Comparison of ENCODE assay signal across 28 cellular contexts in genomic region chr19:14487370-14488125, GRCh38. TPM values are rescaled to one million over a fixed set of nuclear protein-coding genes. Genes with fewer than 3 reads are reported as not detected.
"Had no signal": no experiment of that assay in that cellular context is flagged by ENCODE, and none has a peak within 500 bp of the region (broad histone marks: within the 10 kb centered on the region; RNA-seq: fewer than 3 reads in every experiment).

No MANE protein-coding gene starts in this region.

- ATAC-seq: activated CD4-positive, alpha-beta T cell treated with anti-CD3 and anti-CD28 coated beads for 36 hours; activated T-helper 17 cell treated with anti-CD3 and anti-CD28 coated beads, Interleukin-2, amount 50 U/mL, for 72 hours; esophagus mucosa; naive thymus-derived CD4-positive, alpha-beta T cell; psoas muscle; stimulated activated effector memory CD8-positive, alpha-beta T cell treated with anti-CD3 and anti-CD28 coated beads, Interleukin-12 subunit alpha, Interleukin-12 subunit beta, amount 100 ng/mL, for 72 hours had no signal

- H3K4me2 ChIP-seq: hepatocyte had no signal

- FAIRE-seq: astrocyte, endothelial cell of umbilical vein, urothelium cell line had no signal

- DNase-seq: activated B cell treated with CpG ODN at 0.5 μM for 24 hours; activated CD4-positive, alpha-beta T cell treated with anti-CD3 and anti-CD28 coated beads for 36 hours; activated CD4-positive, alpha-beta T cell treated with anti-CD3 and anti-CD28 coated beads, Interleukin-2, amount 50 U/mL, for 4 hours; activated CD8-positive, alpha-beta memory T cell treated with anti-CD3 and anti-CD28 coated beads for 24 hours; activated CD8-positive, alpha-beta memory T cell treated with anti-CD3 and anti-CD28 coated beads, Interleukin-2, amount 50 U/mL, for 4 hours; activated naive CD8-positive, alpha-beta T cell treated with anti-CD3 and anti-CD28 coated beads for 36 hours; activated T-cell treated with anti-CD3 and anti-CD28 coated beads, Interleukin-2, amount 50 U/mL, for 24 hours; central memory CD4-positive, alpha-beta T cell; dermis blood vessel endothelial cell; effector CD8-positive, alpha-beta T cell; foreskin melanocyte; left ventricle myocardium inferior; naive thymus-derived CD4-positive, alpha-beta T cell; ovary; psoas muscle; stimulated activated CD4-positive, alpha-beta T cell treated with anti-CD3 and anti-CD28 coated beads, Interleukin-1b, Interleukin-23, amount 100 ng/mL, for 48 hours; stomach had no signal

- H3K36me3 ChIP-seq: ovary had no signal

- H3K27me3 ChIP-seq: hepatocyte, ovary, right atrium auricular region, stomach, suprapubic skin, tibial nerve had no signal

- H3K4me3 ChIP-seq: hepatocyte, left ventricle myocardium inferior, ovary, psoas muscle, right atrium auricular region, skin epidermis, stomach, suprapubic skin, tibial nerve had no signal

- H3K27ac ChIP-seq: hepatocyte, left ventricle myocardium inferior, ovary, psoas muscle, right atrium auricular region, skin epidermis, stomach, suprapubic skin, tibial nerve had no signal

- H2AFZ ChIP-seq: hepatocyte had no signal

- H3K9me3 ChIP-seq: left ventricle myocardium inferior, ovary, psoas muscle, right atrium auricular region, stomach, suprapubic skin, tibial nerve had no signal

- H3K4me1 ChIP-seq: psoas muscle, right atrium auricular region, stomach, suprapubic skin, tibial nerve had no signal

RNA-seq across cellular contexts. Expression of gene PTGER1, which starts 12.4 kb away (rescaled TPM):
- total RNA-seq: activated B cell treated with CpG ODN at 0.5 μM for 24 hours, left ventricle myocardium inferior, right atrium auricular region had no signal
- polyA plus RNA-seq: naive thymus-derived CD4-positive, alpha-beta T cell; ovary had no signal
